ENCODE assay signal across 28 cellular contexts in the genomic region with DNA sequence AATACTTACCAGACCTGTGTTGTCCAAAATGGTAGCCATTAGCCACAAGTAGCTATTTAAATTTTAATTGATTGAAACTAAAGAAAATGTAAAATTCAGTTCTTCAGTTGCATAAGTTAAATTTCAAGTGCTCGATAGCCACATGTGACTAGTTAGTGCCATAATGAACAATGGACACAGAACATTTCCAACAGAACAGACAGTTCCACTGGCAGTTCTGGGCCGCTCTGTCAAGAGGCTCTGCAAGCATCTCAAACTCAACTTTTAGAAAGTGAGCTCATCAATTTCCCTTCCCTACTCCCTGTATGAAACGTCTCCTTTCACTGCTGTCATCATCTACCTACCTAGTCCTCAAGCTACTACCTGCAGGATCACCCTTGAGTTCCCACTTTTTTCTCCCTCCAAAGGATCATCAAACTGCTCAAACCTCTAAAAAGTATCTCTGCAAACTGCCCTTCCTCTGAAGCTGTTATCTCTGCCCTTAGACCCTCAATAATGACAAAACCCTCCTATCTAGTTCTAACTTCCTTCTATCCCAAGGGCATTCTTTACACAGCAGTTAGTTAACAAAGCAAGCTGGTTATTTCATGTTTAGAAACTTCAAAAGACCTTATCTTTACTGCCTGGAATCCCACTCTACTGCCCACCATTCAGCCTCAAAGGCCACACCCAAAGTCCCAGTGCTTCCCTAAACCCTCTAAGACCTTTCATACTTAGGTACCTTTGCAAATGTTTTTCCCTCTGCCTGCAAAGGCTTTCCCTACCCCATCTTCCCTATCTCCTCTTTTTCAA. TPM values are rescaled to one million over a fixed set of nuclear protein-coding genes. Genes with fewer than 3 reads are reported as not detected.
"Had no signal": no experiment of that assay in that cellular context is flagged by ENCODE, and none has a peak within 500 bp of the region (broad histone marks: within the 10 kb centered on the region; RNA-seq: fewer than 3 reads in every experiment).

No MANE protein-coding gene starts in this region.

- H3K4me1 ChIP-seq: adrenal gland, breast epithelium, parathyroid adenoma, suprapubic skin, uterus had no signal

- DNase-seq: activated CD4-positive, alpha-beta T cell treated with anti-CD3 and anti-CD28 coated beads for 4 hours; activated CD4-positive, alpha-beta T cell treated with anti-CD3 and anti-CD28 coated beads, Interleukin-2, amount 50 U/mL, for 48 hours; activated CD4-positive, CD25-positive, alpha-beta regulatory T cell; activated CD8-positive, alpha-beta memory T cell treated with anti-CD3 and anti-CD28 coated beads, Interleukin-2, amount 50 U/mL, for 48 hours; activated naive CD4-positive, alpha-beta T cell; activated T-cell treated with anti-CD3 and anti-CD28 coated beads, Interleukin-2, amount 50 U/mL, for 4 hours; adrenal gland; cortex of kidney; effector CD4-positive, alpha-beta T cell; erythroblast; foreskin fibroblast; kidney glomerular epithelial cell; left ventricle myocardium superior; mammary epithelial cell; small intestine; stimulated activated CD4-positive, alpha-beta T cell treated with anti-CD3 and anti-CD28 coated beads, Interleukin-2, amount 100 ng/mL, for 24 hours; stimulated activated naive CD8-positive, alpha-beta T cell treated with anti-CD3 and anti-CD28 coated beads, Interleukin-15, amount 100 ng/mL, for 72 hours; T-helper 9 cell; transverse colon; uterus had no signal

- H3K36me3 ChIP-seq: adrenal gland, breast epithelium, suprapubic skin, transverse colon, uterus had no signal

- ATAC-seq: activated T-cell treated with anti-CD3 and anti-CD28 coated beads, Interleukin-2, amount 50 U/mL, for 4 hours; left ventricle myocardium superior; sciatic nerve; stimulated activated effector memory CD8-positive, alpha-beta T cell treated with anti-CD3 and anti-CD28 coated beads, Interleukin-12 subunit alpha, Interleukin-12 subunit beta, amount 100 ng/mL, for 72 hours; stimulated activated naive CD8-positive, alpha-beta T cell treated with anti-CD3 and anti-CD28 coated beads, Interleukin-15, amount 100 ng/mL, for 72 hours had no signal

- H3K9me3 ChIP-seq: adrenal gland, breast epithelium, suprapubic skin, transverse colon, uterus had no signal

- H3K27ac ChIP-seq: adrenal gland, breast epithelium, hepatocyte, parathyroid adenoma, suprapubic skin, transverse colon, uterus had no signal

- H3K27me3 ChIP-seq: adrenal gland, breast epithelium, hepatocyte, suprapubic skin, transverse colon, uterus had no signal

- H3K4me3 ChIP-seq: adrenal gland, breast epithelium, hepatocyte, suprapubic skin, transverse colon, uterus had no signal

RNA-seq across cellular contexts. Expression of a gene that starts 20.6 kb away (rescaled TPM):
- total RNA-seq: activated CD8-positive, alpha-beta memory T cell treated with anti-CD3 and anti-CD28 coated beads for 36 hours; activated T-helper 2 cell treated with anti-CD3 and anti-CD28 coated beads, Interferon-gamma antibody, Interleukin-2, Interleukin-4, amounts not matched to agents 10 μg/mL and 5 μg/mL and 100 μg/mL, durations not matched to agents 14 hours and 24 hours and 36 hours had no signal
